In genomic region chr2:234490239-234491074, GRCh38 we compare ENCODE assay signal across 10 cellular contexts. TPM values are rescaled to one million over a fixed set of nuclear protein-coding genes. Genes with fewer than 3 reads are reported as not detected.
A peak's percentile ranks its signal among the peaks of the same experiment; 100 is the strongest.
DNase-seq lines count a peak whose midpoint lies in the region; ATAC-seq, FAIRE-seq and TF ChIP-seq lines count a peak whose summit lies in the region.
"Had no signal": no experiment of that assay in that cellular context is flagged by ENCODE, and none has a peak within 500 bp of the region (broad histone marks: within the 10 kb centered on the region; RNA-seq: fewer than 3 reads in every experiment).

No MANE protein-coding gene starts in this region.

- H3K27ac Mint-ChIP-seq in T-helper 1 cell treated with Interleukin-12 subunit alpha and Interleukin-12 subunit beta and Interleukin-4 antibody, amounts not matched to agents 30 μg/mL and 1 μg/mL, for 36 hours, result peak overlapping the region; percentile 97
- H3K27ac Mint-ChIP-seq: WTC11 had no signal

- WGBS in esophagus squamous epithelium, 2 donors, result 60 to 67% methylated on average over 14 to 15 of the region's 15 CpGs
- whole genome bisulfite sequencing in suprapubic skin, result 66% methylated on average over 15 of the region's 15 CpGs

- H3K27me3 Mint-ChIP-seq in T-helper 1 cell treated with Interleukin-12 subunit alpha and Interleukin-12 subunit beta and Interleukin-4 antibody, amounts not matched to agents 30 μg/mL and 1 μg/mL, for 36 hours (ENCODE audit: low read depth), result no peaks in the 10 kb centered on the region

- peak overlapping the region; percentile 87 for H3K4me3 Mint-ChIP-seq in T-helper 1 cell treated with Interleukin-12 subunit alpha and Interleukin-12 subunit beta and Interleukin-4 antibody, amounts not matched to agents 30 μg/mL and 1 μg/mL, for 36 hours
- H3K4me3 Mint-ChIP-seq: WTC11 had no signal

- H3K27ac ChIP-seq in esophagus squamous epithelium (peak overlapping the region in 3 of 4 donors; percentile 38 to 53 (median 52)), suprapubic skin (peak overlapping the region; percentile 3)

- H3K9me3 ChIP-seq in esophagus squamous epithelium, result no peaks in the 10 kb centered on the region
- H3K9me3 ChIP-seq in suprapubic skin, result no peaks in the 10 kb centered on the region

- TF ChIP-seq POLR2A in esophagus squamous epithelium (IDR thresholded peaks at IDR 0.05) (no peak), suprapubic skin (IDR thresholded peaks at IDR 0.05) (no peak)

- H3K36me3 ChIP-seq in esophagus squamous epithelium (peaks cover 0 to 33% (median 0%) of the 10 kb centered on the region in 3 donors), suprapubic skin (no peaks in the 10 kb centered on the region)

- no peak for ATAC-seq in HG03159 (IDR thresholded peaks at IDR 0.05; ENCODE audit: unreplicated experiment)
- ATAC-seq: WTC11 had no signal

- H3K36me3 Mint-ChIP-seq in T-helper 1 cell treated with Interleukin-12 subunit alpha and Interleukin-12 subunit beta and Interleukin-4 antibody, amounts not matched to agents 30 μg/mL and 1 μg/mL, for 36 hours (ENCODE audit: low read depth), result peaks cover 86% of the 10 kb centered on the region
- H3K36me3 Mint-ChIP-seq: WTC11 had no signal

- peak; percentile 78 for DNase-seq in activated CD8-positive, alpha-beta memory T cell treated with anti-CD3 and anti-CD28 coated beads for 24 hours
- DNase-seq in activated CD8-positive, alpha-beta memory T cell treated with anti-CD3 and anti-CD28 coated beads, Interleukin-2, amount 50 U/mL, for 4 hours, result no peak
- DNase-seq in esophagus squamous epithelium (lab: John Stamatoyannopoulos, UW) (no peak), suprapubic skin (ENCODE audit: low spot score in 2 of 2) (no peak), GM13976 (ENCODE audit: low spot score) (no peak), urothelium cell line (ENCODE audit: low spot score) (no peak)
- DNase-seq: KBM-7 had no signal

- no peak for FAIRE-seq in urothelium cell line (lab: Jason Lieb, UNC)

- H3K27me3 ChIP-seq in esophagus squamous epithelium, result no peaks in the 10 kb centered on the region
- H3K27me3 ChIP-seq in suprapubic skin, result no peaks in the 10 kb centered on the region

- TF ChIP-seq CTCF in esophagus squamous epithelium (IDR thresholded peaks at IDR 0.05) (no peak), suprapubic skin (IDR thresholded peaks at IDR 0.05) (no peak), GM13976 (IDR thresholded peaks at IDR 0.05; ENCODE audit: borderline replicate concordance, control extremely low read depth, extremely low read depth, insufficient read depth, missing control alignments) (no peak)

- intact Hi-C loops in esophagus squamous epithelium (cut with DNase I), result no loop called here

- peak overlapping the region in 2 of 4 donors; percentile 5 to 7 for H3K4me3 ChIP-seq in esophagus squamous epithelium
- H3K4me3 ChIP-seq in suprapubic skin, result no peak overlapping the region

- no peak for TF ChIP-seq EP300 in suprapubic skin (IDR thresholded peaks at IDR 0.05)

- H3K4me1 ChIP-seq in esophagus squamous epithelium (peaks cover 2 to 70% (median 4%) of the 10 kb centered on the region in 3 donors), suprapubic skin (peaks cover 26% of the 10 kb centered on the region)

- H3K9me3 Mint-ChIP-seq in T-helper 1 cell treated with Interleukin-12 subunit alpha and Interleukin-12 subunit beta and Interleukin-4 antibody, amounts not matched to agents 30 μg/mL and 1 μg/mL, for 36 hours, result no peaks in the 10 kb centered on the region
- H3K9me3 Mint-ChIP-seq: WTC11 had no signal

- H3K4me1 Mint-ChIP-seq in T-helper 1 cell treated with Interleukin-12 subunit alpha and Interleukin-12 subunit beta and Interleukin-4 antibody, amounts not matched to agents 30 μg/mL and 1 μg/mL, for 36 hours (ENCODE audit: low read depth), result peaks cover 62% of the 10 kb centered on the region

- in situ Hi-C loops in GM13976 (cut with MboI; ENCODE audit: low sequenced_read_pairs, unreplicated experiment), result loop anchor here (5.0 kb wide), 1 partner anchor 203 kb away; no protein-coding TSS in a partner anchor

RNA-seq across cellular contexts. Expression of gene ARL4C, which starts 6.4 kb away (rescaled TPM):
- total RNA-seq in esophagus squamous epithelium, result 10 to 100 TPM; 11.2 to 27.1 (median 20.0) TPM
- 10 to 100 TPM; 35.8 to 64.4 (median 45.7) TPM for total RNA-seq in suprapubic skin
